Comparison of ENCODE assay signal across 14 cellular contexts in genomic region chr4:16384496-16384895, GRCh38.
A peak's percentile ranks its signal among the peaks of the same experiment; 100 is the strongest.
DNase-seq lines count a peak whose midpoint lies in the region; ATAC-seq and TF ChIP-seq lines count a peak whose summit lies in the region.
"Had no signal": no experiment of that assay in that cellular context is flagged by ENCODE, and none has a peak within 500 bp of the region (broad histone marks: within the 10 kb centered on the region; RNA-seq: fewer than 3 reads in every experiment).

No MANE protein-coding gene starts in this region.

- intact Hi-C loops in sciatic nerve (cut with DNase I) (no loop called here), testis (cut with DNase I; ENCODE audit: low total_unique reads) (no loop called here)

- 54 to 55% methylated on average over 5 of the region's 5 CpGs for WGBS in testis, 2 donors
- 40 to 56% methylated on average over 4 to 5 of the region's 5 CpGs for WGBS in gastroesophageal sphincter (ENCODE audit: low coverage in 1 of 2), 2 donors

- H3K36me3 ChIP-seq in BE2C, result no peaks in the 10 kb centered on the region
- H3K36me3 ChIP-seq in testis (ENCODE audit: low read depth, missing control alignments), result no peaks in the 10 kb centered on the region
- no peaks in the 10 kb centered on the region for H3K36me3 ChIP-seq in gastroesophageal sphincter

- no peaks in the 10 kb centered on the region for H3K4me1 ChIP-seq in BE2C
- no peaks in the 10 kb centered on the region for H3K4me1 ChIP-seq in testis
- H3K4me1 ChIP-seq in gastroesophageal sphincter, result no peaks in the 10 kb centered on the region
- H3K4me1 ChIP-seq: Caco-2 had no signal

- ATAC-seq in sciatic nerve (peak; percentile 61), gastroesophageal sphincter (no peak)
- ATAC-seq: CD8-positive, alpha-beta T cell; HCT116; K562 had no signal

- H3K4me3 ChIP-seq in BE2C (ENCODE audit: low read depth, low read length), result no peak overlapping the region
- no peak overlapping the region for H3K4me3 ChIP-seq in testis
- H3K4me3 ChIP-seq in gastroesophageal sphincter, result no peak overlapping the region
- H3K4me3 ChIP-seq: K562 had no signal

- TF ChIP-seq EP300 in gastroesophageal sphincter (IDR thresholded peaks at IDR 0.05), result no peak

- TF ChIP-seq CTCF in BE2C (IDR thresholded peaks at IDR 0.05; ENCODE audit: low read depth, low read length) (no peak), testis (IDR thresholded peaks at IDR 0.05) (no peak), gastroesophageal sphincter (IDR thresholded peaks at IDR 0.05) (no peak)

- no peaks in the 10 kb centered on the region for H3K27me3 ChIP-seq in BE2C
- no peaks in the 10 kb centered on the region for H3K27me3 ChIP-seq in testis
- no peaks in the 10 kb centered on the region for H3K27me3 ChIP-seq in gastroesophageal sphincter

- H3K9me3 ChIP-seq in BE2C, result no peaks in the 10 kb centered on the region
- no peaks in the 10 kb centered on the region for H3K9me3 ChIP-seq in testis
- no peaks in the 10 kb centered on the region for H3K9me3 ChIP-seq in gastroesophageal sphincter
- H3K9me3 ChIP-seq: Caco-2 had no signal

- no peak overlapping the region for H3K27ac ChIP-seq in testis
- no peak overlapping the region for H3K27ac ChIP-seq in gastroesophageal sphincter

- TF ChIP-seq POLR2A in testis (IDR thresholded peaks at IDR 0.05) (no peak), gastroesophageal sphincter (IDR thresholded peaks at IDR 0.05) (no peak)

- DNase-seq in BE2C, result peak; percentile 12
- DNase-seq in NCI-H524 (lab: John Stamatoyannopoulos, UW), result peak; percentile 82 to 95
- DNase-seq in left kidney (ENCODE audit: low read depth, low spot score), result peak; percentile 66
- DNase-seq in sciatic nerve (ENCODE audit: low spot score), result no peak
- no peak for DNase-seq in glomerular visceral epithelial cell (ENCODE audit: extremely low spot score)
- no peak for DNase-seq in testis
- DNase-seq: 8988T; ACHN; Caco-2; CD8-positive, alpha-beta T cell; DMS53 had no signal

Comparison
In these comparisons a context has a peak if more than half of its experiments do, and no peak if none do; other contexts are left out.
1. DNase-seq: peak in BE2C (single experiment), NCI-H524 (2 of 2) and left kidney (single experiment); none in sciatic nerve (single experiment), glomerular visceral epithelial cell (single experiment) and testis (single experiment).